ENCODE assay signal across 15 cellular contexts in genomic region chr4:176048631-176049030, GRCh38. TPM values are rescaled to one million over a fixed set of nuclear protein-coding genes. Genes with fewer than 3 reads are reported as not detected.
DNase-seq lines count a peak whose midpoint lies in the region; FAIRE-seq and TF ChIP-seq lines count a peak whose summit lies in the region.
"Had no signal": no experiment of that assay in that cellular context is flagged by ENCODE, and none has a peak within 500 bp of the region (broad histone marks: within the 10 kb centered on the region; RNA-seq: fewer than 3 reads in every experiment).

No MANE protein-coding gene starts in this region.

- H2BK120ac ChIP-seq in H1 (replicated peaks; ENCODE audit: low read depth, low read length): no peak overlapping the region

- H3K36me3 ChIP-seq in bronchial epithelial cell (ENCODE audit: control insufficient read depth, insufficient read depth, low read length) (no peaks in the 10 kb centered on the region), H1 (ENCODE audit: control insufficient read depth in 2 of 4, insufficient read depth in 4 of 4, low read length in 3 of 4) (no peaks in the 10 kb centered on the region), kidney (ENCODE audit: control insufficient read depth in 1 of 2, insufficient read depth in 2 of 2, low read length in 2 of 2) (no peaks in the 10 kb centered on the region)

- H4K91ac ChIP-seq in H1 (replicated peaks; ENCODE audit: insufficient read length, low read length): no peak overlapping the region

- no peak for TF ChIP-seq EP300 in H1 (IDR thresholded peaks at IDR 0.05; ENCODE audit: borderline replicate concordance in 1 of 2, low read depth in 2 of 2, low read length in 2 of 2)

- H3K4ac ChIP-seq in H1 (replicated peaks; ENCODE audit: insufficient read length, low read depth, low read length): no peak overlapping the region

- H3K9ac ChIP-seq in H1 (replicated peaks in 1 of 4; ENCODE audit: extremely low read depth in 1 of 4, low read depth in 3 of 4, low read length in 3 of 4): no peak overlapping the region
- H3K9ac ChIP-seq in kidney (ENCODE audit: low read length in 2 of 2): no peak overlapping the region
- H3K9ac ChIP-seq: GM23248 had no signal

- CTCF ChIA-PET in H1 (lab: Charles Lee; ENCODE audit: partially characterized antibody): interaction anchor here (1.0 to 1.4 kb wide), 2 partner anchors 290 to 293 kb away, joined by 3 to 5 read pairs; no protein-coding TSS in a partner anchor

- H3K4me1 ChIP-seq in H1 (replicated peaks in 1 of 4; ENCODE audit: control insufficient read depth in 3 of 4, insufficient read depth in 4 of 4, low read length in 3 of 4): no peaks in the 10 kb centered on the region
- no peaks in the 10 kb centered on the region for H3K4me1 ChIP-seq in kidney (ENCODE audit: control insufficient read depth in 1 of 2, insufficient read depth in 1 of 2, low read depth in 1 of 2, low read length in 2 of 2)

- in situ Hi-C loops in G401 (cut with HindIII; ENCODE audit: low sequenced_read_pairs): no loop called here

- H3K27ac ChIP-seq in H1 (ENCODE audit: low read depth, low read length) (no peak overlapping the region), kidney (ENCODE audit: low read depth in 2 of 2, low read length in 2 of 2) (no peak overlapping the region)
- H3K27ac ChIP-seq: GM23248 had no signal

- no peak overlapping the region for H2BK5ac ChIP-seq in H1 (ENCODE audit: low read depth, low read length)

- H3K4me3 ChIP-seq in bronchial epithelial cell (ENCODE audit: low read depth, low read length) (no peak overlapping the region), H1 (ENCODE audit: extremely low read depth in 1 of 4, insufficient read depth in 2 of 4, low read depth in 3 of 4, low read length in 4 of 4) (no peak overlapping the region), kidney (ENCODE audit: low read length in 2 of 2) (no peak overlapping the region)
- H3K4me3 ChIP-seq: GM23248 had no signal

- no peak overlapping the region for H3K23ac ChIP-seq in H1 (ENCODE audit: insufficient read length)

- POLR2A ChIA-PET in H1 (lab: Charles Lee; ENCODE audit: partially characterized antibody): no interaction called here

- H3K18ac ChIP-seq in H1 (ENCODE audit: extremely low read depth, low read length): no peak overlapping the region

- WGBS in H1 (ENCODE audit: extremely low coverage in 1 of 2, insufficient coverage in 1 of 2, insufficient read length in 1 of 2, insufficient replicate concordance in 2 of 2, low coverage in 1 of 2, low lambda C conversion rate in 2 of 2, missing lambda C conversion rate in 1 of 2), 2 experiments: 92% methylated on average over 4 of the region's 4 CpGs; no CpG with 5 or more reads in 1 of the 2 experiments

- no peaks in the 10 kb centered on the region for H3K79me2 ChIP-seq in H1 (ENCODE audit: control insufficient read depth in 1 of 2, insufficient read depth in 2 of 2, low read length in 2 of 2)

- H2BK12ac ChIP-seq in H1 (ENCODE audit: low read depth, low read length): no peak overlapping the region

- H3K9me3 ChIP-seq in H1 (ENCODE audit: insufficient read depth in 2 of 2, low read depth in 1 of 2, low read length in 1 of 2) (no peaks in the 10 kb centered on the region), kidney (ENCODE audit: control insufficient read depth in 1 of 2, low read length in 2 of 2) (no peaks in the 10 kb centered on the region)

- no peak for TF ChIP-seq POLR2A in GM12892 (IDR thresholded peaks at IDR 0.05; ENCODE audit: low read depth, low read length)
- TF ChIP-seq POLR2A in H1 (IDR thresholded peaks at IDR 0.05; ENCODE audit: control extremely low read depth in 1 of 2, low read depth in 2 of 2, low read length in 2 of 2): no peak

- no peak overlapping the region for H3K56ac ChIP-seq in H1 (replicated peaks; ENCODE audit: insufficient read length, low read depth, low read length)

- no peak overlapping the region for H3K14ac ChIP-seq in H1 (ENCODE audit: insufficient read length)

- H2BK20ac ChIP-seq in H1 (ENCODE audit: low read length): no peak overlapping the region

- H4K5ac ChIP-seq in H1 (ENCODE audit: insufficient read length, low read depth, low read length): no peak overlapping the region

- intact Hi-C loops in kidney (cut with DNase I): no loop called here

- H2AK5ac ChIP-seq in H1 (ENCODE audit: low read depth, low read length): no peak overlapping the region

- TF ChIP-seq CTCF in bronchial epithelial cell (IDR thresholded peaks at IDR 0.05; ENCODE audit: insufficient read depth, low read length, severe bottlenecking): no peak
- no peak for TF ChIP-seq CTCF in H1 (IDR thresholded peaks at IDR 0.05; ENCODE audit: control extremely low read depth in 1 of 3, insufficient read depth in 1 of 3, low read depth in 1 of 3, low read length in 3 of 3)
- no peak for TF ChIP-seq CTCF in kidney (IDR thresholded peaks at IDR 0.05; ENCODE audit: borderline replicate concordance, extremely low read depth, insufficient read depth)

- H2BK15ac ChIP-seq in H1 (ENCODE audit: low read length): no peak overlapping the region

- DNase-seq in G401 (ENCODE audit: low spot score) (peak; percentile 70), GM12892 (ENCODE audit: insufficient read length) (no peak), bronchial epithelial cell (ENCODE audit: low read depth) (no peak), H1 (ENCODE audit: low read depth in 1 of 2, low spot score in 2 of 2) (no peak), HTR-8/SVneo (ENCODE audit: insufficient read length, low spot score) (no peak), kidney (no peak)
- DNase-seq: Calu3; CD4-positive, alpha-beta memory T cell; COR-L47; DMS53; DMS79 treated with DMSO at 0.1 percent for 48 hours; GM23248; H9 had no signal

- no peaks in the 10 kb centered on the region for H3K79me1 ChIP-seq in H1 (ENCODE audit: low read depth, low read length)

- no peak for TF ChIP-seq RAD21 in H1 (IDR thresholded peaks at IDR 0.05 in 1 of 2, conservative IDR thresholded peaks at IDR 0.05 in 1 of 2; ENCODE audit: low read depth in 2 of 2, low read length in 2 of 2)

- H3K23me2 ChIP-seq in H1 (ENCODE audit: low read depth, low read length): no peaks in the 10 kb centered on the region

- H3K27me3 ChIP-seq in bronchial epithelial cell (ENCODE audit: control insufficient read depth, insufficient read depth, low read length) (no peaks in the 10 kb centered on the region), H1 (replicated peaks in 1 of 4; ENCODE audit: control insufficient read depth in 3 of 4, extremely low read depth in 1 of 4, insufficient read depth in 3 of 4, low read length in 3 of 4) (no peaks in the 10 kb centered on the region; a peak in 1 of 7 replicates)

- H3K4me2 ChIP-seq in H1 (ENCODE audit: insufficient read depth in 1 of 2, low read depth in 2 of 2, low read length in 2 of 2): no peak overlapping the region

- H2AFZ ChIP-seq in H1 (ENCODE audit: low read length): peak overlapping the region; percentile 22; the same call in 1 of the 2 replicates
- H2AFZ ChIP-seq: GM23248 had no signal

- FAIRE-seq in GM12892 (lab: Jason Lieb, UNC): peak; percentile 38
- peak; percentile 79 for FAIRE-seq in bronchial epithelial cell (lab: Jason Lieb, UNC)
- no peak for FAIRE-seq in H1 (lab: Jason Lieb, UNC)
- FAIRE-seq in HTR-8/SVneo (lab: Jason Lieb, UNC): no peak
- no peak for FAIRE-seq in kidney (lab: Jason Lieb, UNC)
- FAIRE-seq: G401.6, GM19239 had no signal

- no peaks in the 10 kb centered on the region for H4K20me1 ChIP-seq in H1 (replicated peaks in 1 of 2; ENCODE audit: control insufficient read depth in 1 of 2, insufficient read depth in 2 of 2, low read length in 2 of 2)

- no peak overlapping the region for H4K8ac ChIP-seq in H1 (ENCODE audit: extremely low read depth, insufficient read depth, low read length)

TF ChIP-seq in H1, 55 proteins besides CTCF, POLR2A, EP300 and RAD21:
- TF ChIP-seq E2F6 (IDR thresholded peaks at IDR 0.05) (peak; percentile 72), SAP30 (IDR thresholded peaks at IDR 0.05; ENCODE audit: insufficient read depth, insufficient replicate concordance, low read length) (no peak)

RNA-seq across cellular contexts. Expression of gene WDR17, which starts 17.0 kb away (rescaled TPM):
- total RNA-seq in G401 (2014; rRNA removed; shearing (Covaris generic)): 1.5 and 2.8 TPM in 2 replicates
- 4.4 TPM for polyA plus RNA-seq in GM12892 (2012; ENCODE audit: missing spikeins)
- total RNA-seq in bronchial epithelial cell: under 0.01 and 0.13 TPM in 2 replicates
- total RNA-seq in H1 (2021; fragmentation: NEBNext Ultra II Directional; extraction: Animal tissue kit (Norgen Biotek cat#: 25700)): 3.3 and 3.4 TPM in 2 replicates
- polyA plus RNA-seq in H1 (2011; rRNA removed): 1.4 TPM in 2 replicates
- 2.6 TPM for polyA plus RNA-seq in H1 (2011; cell fraction: cytosol; rRNA removed)
- 3.8 TPM for polyA plus RNA-seq in H1 (2011; cell fraction: nucleus; rRNA removed)
- 1.8 to 3.4 TPM (median 2.5 TPM) in 4 replicates for polyA plus RNA-seq in H1 (2012, experiment 1 of 2)
- polyA plus RNA-seq in H1 (2012, experiment 2 of 2): 0.35 TPM
- 2.3 TPM for polyA plus RNA-seq in H1 (2013, experiment 1 of 2)
- polyA plus RNA-seq in H1 (2013, experiment 2 of 2): 1.8 TPM
- polyA minus RNA-seq in H1 (2011; rRNA and poly(A)+ RNA removed): 2.9 and 10.0 TPM in 2 replicates
- polyA minus RNA-seq in H1 (2011; cell fraction: cytosol; rRNA and poly(A)+ RNA removed): 1.6 TPM
- 7.5 TPM for polyA minus RNA-seq in H1 (2011; cell fraction: nucleus; rRNA and poly(A)+ RNA removed)
- 6.4 TPM for total RNA-seq in kidney
- polyA plus RNA-seq in kidney (ENCODE audit: insufficient read depth, low read depth, low replicate concordance): 1.4 TPM
